ENCODE assay signal across 8 cellular contexts in genomic region chr2:84970266-84970955, GRCh38. TPM values are rescaled to one million over a fixed set of nuclear protein-coding genes. Genes with fewer than 3 reads are reported as not detected.
A peak's percentile ranks its signal among the peaks of the same experiment; 100 is the strongest.
DNase-seq lines count a peak whose midpoint lies in the region; ATAC-seq and TF ChIP-seq lines count a peak whose summit lies in the region.

No MANE protein-coding gene starts in this region.

- H3K4me3 ChIP-seq in epithelial cell of esophagus (ENCODE audit: low read length), result peak overlapping the region; percentile 84

- peak; percentile 39 for ATAC-seq in HG02852 (IDR thresholded peaks at IDR 0.05; ENCODE audit: unreplicated experiment)

- no peak for TF ChIP-seq CTCF in epithelial cell of esophagus (IDR thresholded peaks at IDR 0.05; ENCODE audit: insufficient read depth, low read depth, low read length, missing control alignments)

- peak; percentile 77 for DNase-seq in NCI-H82 (lab: John Stamatoyannopoulos, UW)
- no peak for DNase-seq in NCI-H82 treated with DMSO at 0.1 percent for 48 hours (lab: John Stamatoyannopoulos, UW; ENCODE audit: unreplicated experiment)
- peak; percentile 66 for DNase-seq in NCI-H226
- DNase-seq in activated CD8-positive, alpha-beta memory T cell treated with anti-CD3 and anti-CD28 coated beads, Interleukin-2, amount 50 U/mL, for 4 hours, result peak; percentile 54
- DNase-seq in epithelial cell of esophagus (ENCODE audit: low read depth), result peak; percentile 60
- peak; percentile 40 for DNase-seq in mucosa of gallbladder (ENCODE audit: low spot score)
- DNase-seq in stimulated activated CD8-positive, alpha-beta memory T cell treated with anti-CD3 and anti-CD28 coated beads, Interleukin-7, amount 100 ng/mL, for 1 hour (ENCODE audit: low read depth in 2 of 2), result peak; percentile 10 to 20

RNA-seq across cellular contexts. Expression of gene KCMF1, which starts 0.6 kb away (rescaled TPM):
- 60.1 TPM for total RNA-seq in mucosa of gallbladder
